Comparison of ENCODE assay signal across 12 cellular contexts in the genomic region with DNA sequence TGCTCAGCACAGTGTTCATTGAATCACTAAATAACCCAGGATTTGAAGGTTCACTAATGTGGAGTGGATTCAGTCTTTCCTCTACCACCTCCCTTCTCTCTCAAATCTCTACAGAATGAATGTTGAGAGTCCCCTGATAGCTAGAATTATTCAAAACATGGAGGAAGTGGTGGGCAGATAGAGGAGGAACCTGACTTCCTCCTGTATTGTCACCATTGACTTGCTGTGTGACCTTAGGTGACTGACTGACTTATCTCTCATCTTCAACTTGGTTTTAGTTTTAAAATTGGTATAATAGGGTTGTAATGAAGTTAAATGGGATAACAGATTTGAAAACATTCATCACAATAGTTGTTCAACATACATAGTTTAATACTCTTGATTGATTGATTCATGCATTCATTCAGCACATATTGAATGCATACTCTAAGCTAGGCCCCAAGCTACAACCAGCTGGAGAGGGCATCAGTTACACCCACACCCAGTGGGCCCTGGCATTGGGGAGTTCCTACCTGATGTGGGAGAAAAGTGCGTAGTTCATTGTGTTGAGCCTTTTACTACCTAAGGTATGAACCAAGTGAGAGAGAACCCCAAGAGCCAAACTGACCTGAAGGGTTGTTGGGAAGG.
DNase-seq lines count a peak whose midpoint lies in the region; ATAC-seq and TF ChIP-seq lines count a peak whose summit lies in the region.
"Had no signal": no experiment of that assay in that cellular context is flagged by ENCODE, and none has a peak within 500 bp of the region (broad histone marks: within the 10 kb centered on the region; RNA-seq: fewer than 3 reads in every experiment).

No MANE protein-coding gene starts in this region.

- no peaks in the 10 kb centered on the region for H3K36me3 ChIP-seq in brain microvascular endothelial cell (replicated peaks)

- peaks cover 23% of the 10 kb centered on the region for H3K4me1 Mint-ChIP-seq in activated T-cell treated with anti-CD3 and anti-CD28 coated beads, Interleukin-2, amount 50 U/mL, for 4 hours (ENCODE audit: low read depth)
- peaks cover 24% of the 10 kb centered on the region for H3K4me1 Mint-ChIP-seq in T-helper 2 cell treated with Interferon-gamma antibody and Interleukin-4, amounts not matched to agents 5 μg/mL and 100 μg/mL, for 36 hours (ENCODE audit: low read depth)
- H3K4me1 Mint-ChIP-seq in stimulated activated naive CD8-positive, alpha-beta T cell treated with anti-CD3 and anti-CD28 coated beads, Interleukin-15, amount 100 ng/mL, for 72 hours = peaks cover 17% of the 10 kb centered on the region

- H3K27me3 Mint-ChIP-seq in activated T-cell treated with anti-CD3 and anti-CD28 coated beads, Interleukin-2, amount 50 U/mL, for 4 hours (ENCODE audit: low read depth) = no peaks in the 10 kb centered on the region
- no peaks in the 10 kb centered on the region for H3K27me3 Mint-ChIP-seq in T-helper 2 cell treated with Interferon-gamma antibody and Interleukin-4, amounts not matched to agents 5 μg/mL and 100 μg/mL, for 36 hours (ENCODE audit: low read depth)
- H3K27me3 Mint-ChIP-seq in stimulated activated naive CD8-positive, alpha-beta T cell treated with anti-CD3 and anti-CD28 coated beads, Interleukin-15, amount 100 ng/mL, for 72 hours = no peaks in the 10 kb centered on the region

- no peak overlapping the region for H3K4me3 Mint-ChIP-seq in activated T-cell treated with anti-CD3 and anti-CD28 coated beads, Interleukin-2, amount 50 U/mL, for 4 hours
- H3K4me3 Mint-ChIP-seq in T-helper 2 cell treated with Interferon-gamma antibody and Interleukin-4, amounts not matched to agents 5 μg/mL and 100 μg/mL, for 36 hours = peak overlapping the region; percentile 3
- H3K4me3 Mint-ChIP-seq in stimulated activated naive CD8-positive, alpha-beta T cell treated with anti-CD3 and anti-CD28 coated beads, Interleukin-15, amount 100 ng/mL, for 72 hours = no peak overlapping the region

- no peak for DNase-seq in activated T-cell treated with anti-CD3 and anti-CD28 coated beads, Interleukin-2, amount 50 U/mL, for 4 hours
- DNase-seq in activated T-cell treated with anti-CD3 and anti-CD28 coated beads for 4 hours = no peak
- DNase-seq in T-helper 2 cell treated with Interferon-gamma antibody and Interleukin-4, amounts not matched to agents 5 μg/mL and 100 μg/mL, for 36 hours (ENCODE audit: low spot score) = peak; percentile 17
- no peak for DNase-seq in stimulated activated naive CD8-positive, alpha-beta T cell treated with anti-CD3 and anti-CD28 coated beads, Interleukin-15, amount 100 ng/mL, for 72 hours
- no peak for DNase-seq in OCI-M2 (lab: John Stamatoyannopoulos, UW; ENCODE audit: unreplicated experiment)
- DNase-seq in brain microvascular endothelial cell = no peak
- DNase-seq: ACHN; activated CD4-positive, alpha-beta T cell treated with anti-CD3 and anti-CD28 coated beads, Interleukin-2, amount 50 U/mL, for 4 hours had no signal

- in situ Hi-C loops in brain microvascular endothelial cell (cut with HindIII; ENCODE audit: low pct_ligation_motif_present, low sequenced_read_pairs) = no loop called here

- peaks cover 3% of the 10 kb centered on the region for H3K36me3 Mint-ChIP-seq in activated T-cell treated with anti-CD3 and anti-CD28 coated beads, Interleukin-2, amount 50 U/mL, for 4 hours (ENCODE audit: insufficient read depth)
- no peaks in the 10 kb centered on the region for H3K36me3 Mint-ChIP-seq in T-helper 2 cell treated with Interferon-gamma antibody and Interleukin-4, amounts not matched to agents 5 μg/mL and 100 μg/mL, for 36 hours (ENCODE audit: low read depth)

- no peak overlapping the region for H3K27ac ChIP-seq in brain microvascular endothelial cell
- H3K27ac ChIP-seq: KMS-11 had no signal

- no peak for TF ChIP-seq CTCF in brain microvascular endothelial cell (IDR thresholded peaks at IDR 0.05; ENCODE audit: low read depth, low read length, missing control alignments)

- peak; percentile 80 to 85 for ATAC-seq in activated T-cell treated with anti-CD3 and anti-CD28 coated beads, Interleukin-2, amount 50 U/mL, for 4 hours
- peak; percentile 87 for ATAC-seq in HG02852 (IDR thresholded peaks at IDR 0.05; ENCODE audit: unreplicated experiment)
- peak; percentile 71 for ATAC-seq in stimulated activated naive CD8-positive, alpha-beta T cell treated with anti-CD3 and anti-CD28 coated beads, Interleukin-15, amount 100 ng/mL, for 72 hours
- no peak for ATAC-seq in HG03439 (IDR thresholded peaks at IDR 0.05; ENCODE audit: unreplicated experiment)
- ATAC-seq: Right ventricle myocardium inferior had no signal

- no peaks in the 10 kb centered on the region for H3K9me3 Mint-ChIP-seq in activated T-cell treated with anti-CD3 and anti-CD28 coated beads, Interleukin-2, amount 50 U/mL, for 4 hours
- no peaks in the 10 kb centered on the region for H3K9me3 Mint-ChIP-seq in T-helper 2 cell treated with Interferon-gamma antibody and Interleukin-4, amounts not matched to agents 5 μg/mL and 100 μg/mL, for 36 hours
- no peaks in the 10 kb centered on the region for H3K9me3 Mint-ChIP-seq in stimulated activated naive CD8-positive, alpha-beta T cell treated with anti-CD3 and anti-CD28 coated beads, Interleukin-15, amount 100 ng/mL, for 72 hours

- no peak overlapping the region for H3K4me3 ChIP-seq in brain microvascular endothelial cell (ENCODE audit: low read depth, low read length)

- no peaks in the 10 kb centered on the region for H3K27me3 ChIP-seq in brain microvascular endothelial cell (replicated peaks)

- H3K27ac Mint-ChIP-seq in T-helper 2 cell treated with Interferon-gamma antibody and Interleukin-4, amounts not matched to agents 5 μg/mL and 100 μg/mL, for 36 hours = peak overlapping the region; percentile 45
- H3K27ac Mint-ChIP-seq in stimulated activated naive CD8-positive, alpha-beta T cell treated with anti-CD3 and anti-CD28 coated beads, Interleukin-15, amount 100 ng/mL, for 72 hours = peak overlapping the region in 1 of 2 donors; percentile 44
